24 cellular contexts compared by ENCODE assay signal in the genomic region with DNA sequence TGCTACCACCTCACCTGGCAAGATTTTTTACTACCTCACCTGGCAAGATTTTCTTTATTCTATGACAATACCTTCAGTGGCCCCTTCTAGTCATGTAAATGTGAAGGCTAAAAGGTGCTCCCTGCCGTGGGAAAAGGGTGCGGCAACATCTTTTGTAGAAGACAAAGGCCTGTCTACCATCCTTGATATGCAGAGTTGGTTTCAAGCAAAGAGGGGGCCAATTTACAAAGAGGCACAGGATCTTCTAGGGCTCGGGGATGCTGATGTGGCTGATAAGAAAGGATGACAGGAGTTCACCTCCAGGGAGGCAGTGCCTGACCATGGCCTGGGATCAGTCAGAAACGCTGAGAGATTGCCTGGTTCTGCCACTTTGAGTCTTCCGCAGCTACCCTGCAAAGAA.
"Had no signal": no experiment of that assay in that cellular context is flagged by ENCODE, and none has a peak within 500 bp of the region (broad histone marks: within the 10 kb centered on the region; RNA-seq: fewer than 3 reads in every experiment).

No MANE protein-coding gene starts in this region.

- H3K27ac ChIP-seq: breast epithelium, hepatocyte, sigmoid colon, testis, upper lobe of left lung had no signal

- H3K79me2 ChIP-seq: hepatocyte had no signal

- H3K27me3 ChIP-seq: breast epithelium, hepatocyte, sigmoid colon, testis, upper lobe of left lung had no signal

- ATAC-seq: activated T-cell treated with anti-CD3 and anti-CD28 coated beads, Interleukin-2, amount 50 U/mL, for 72 hours; esophagus mucosa; left lobe of liver; naive thymus-derived CD8-positive, alpha-beta T cell; stimulated activated naive B cell treated with anti-CD40 and anti-IgM and Interleukin-4, amounts not matched to agents 10 μg/mL and 1 μg/mL and 100 μg/mL, for 72 hours had no signal

- H3K4me2 ChIP-seq: hepatocyte, smooth muscle cell had no signal

- H3K4me3 ChIP-seq: breast epithelium, hepatocyte, lung, sigmoid colon, smooth muscle cell, testis, upper lobe of left lung had no signal

- H3K9me3 ChIP-seq: breast epithelium, sigmoid colon, testis, upper lobe of left lung had no signal

- H3K4me1 ChIP-seq: breast epithelium, sigmoid colon, testis had no signal

- H2AFZ ChIP-seq: hepatocyte had no signal

- H3K36me3 ChIP-seq: breast epithelium, sigmoid colon, upper lobe of left lung had no signal

- DNase-seq: activated CD4-positive, alpha-beta memory T cell treated with anti-CD3 and anti-CD28 coated beads for 36 hours; activated CD4-positive, alpha-beta T cell treated with anti-CD3 and anti-CD28 coated beads for 48 hours; activated effector memory CD4-positive, alpha-beta T cell treated with Interleukin-2 at 50 U/mL for 16 hours; activated naive CD4-positive, alpha-beta T cell treated with anti-CD3 and anti-CD28 coated beads for 36 hours; activated naive CD8-positive, alpha-beta T cell treated with anti-CD3 and anti-CD28 coated beads, Interleukin-2, amount 10 ng/mL, durations not matched to agents 7 days and 5 days; activated T-cell treated with anti-CD3 and anti-CD28 coated beads, Interleukin-2, amount 50 U/mL, for 72 hours; amniotic stem cell; effector memory CD4-positive, alpha-beta T cell; glutamatergic neuron; immature natural killer cell; naive thymus-derived CD8-positive, alpha-beta T cell; retina; sigmoid colon; stimulated activated CD4-positive, alpha-beta T cell treated with anti-CD3 and anti-CD28 coated beads, Interleukin-15, amount 100 ng/mL, for 24 hours; stimulated activated naive B cell treated with anti-CD40 and anti-IgM and Interleukin-4, amounts not matched to agents 10 μg/mL and 1 μg/mL and 100 μg/mL, for 72 hours; T-helper 9 cell; testis; upper lobe of left lung had no signal
